Comparison of ENCODE assay signal across 14 cellular contexts in the genomic region with DNA sequence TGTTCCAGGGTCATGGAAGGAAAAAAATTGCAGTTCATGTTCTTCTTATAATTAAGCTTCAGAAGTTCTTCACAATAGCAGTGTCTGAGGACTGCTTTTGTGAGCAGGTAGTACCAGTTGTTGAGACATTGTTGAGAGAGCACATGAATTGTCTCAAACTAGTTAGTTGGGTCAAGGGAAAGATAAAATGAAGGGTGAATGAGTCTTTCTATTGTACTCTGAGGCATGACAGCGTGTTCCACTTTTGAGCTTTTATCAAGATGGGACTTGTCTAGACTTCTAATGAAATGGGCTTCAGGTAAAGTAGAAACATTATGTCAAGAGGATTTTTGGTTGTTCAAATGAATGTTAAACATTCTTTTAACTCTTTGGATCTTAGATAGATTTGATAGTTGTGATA. TPM values are rescaled to one million over a fixed set of nuclear protein-coding genes. Genes with fewer than 3 reads are reported as not detected.
DNase-seq lines count a peak whose midpoint lies in the region; ATAC-seq and TF ChIP-seq lines count a peak whose summit lies in the region.
"Had no signal": no experiment of that assay in that cellular context is flagged by ENCODE, and none has a peak within 500 bp of the region (broad histone marks: within the 10 kb centered on the region; RNA-seq: fewer than 3 reads in every experiment).

No MANE protein-coding gene starts in this region.

- H4K8ac ChIP-seq in IMR-90 (ENCODE audit: low read depth in 2 of 2, low read length in 2 of 2) = no peak overlapping the region

- H2AK5ac ChIP-seq in IMR-90 (ENCODE audit: low read depth, low read length) = no peak overlapping the region

- no peak overlapping the region for H2BK120ac ChIP-seq in IMR-90 (ENCODE audit: low read depth, low read length)

- peak overlapping the region; percentile 17; the same call in 1 of the 2 replicates for H4K5ac ChIP-seq in IMR-90 (ENCODE audit: low read depth, low read length)

- peaks cover 2% of the 10 kb centered on the region for H3K9me3 Mint-ChIP-seq in CD8-positive, alpha-beta T cell
- H3K9me3 Mint-ChIP-seq in nephron = no peaks in the 10 kb centered on the region
- H3K9me3 Mint-ChIP-seq in Caco-2 (ENCODE audit: unreplicated experiment) = no peaks in the 10 kb centered on the region
- H3K9me3 Mint-ChIP-seq in stimulated activated effector memory CD8-positive, alpha-beta T cell treated with anti-CD3 and anti-CD28 coated beads, Interleukin-12 subunit alpha, Interleukin-12 subunit beta, amount 100 ng/mL, for 72 hours = no peaks in the 10 kb centered on the region

- H2BK15ac ChIP-seq in IMR-90 (ENCODE audit: low read depth, low read length) = no peak overlapping the region

- DNase-seq in CD8-positive, alpha-beta T cell = no peak
- no peak for DNase-seq in IMR-90
- no peak for DNase-seq in body of pancreas
- no peak for DNase-seq in ureter (ENCODE audit: low spot score)
- DNase-seq in Caco-2 = no peak
- no peak for DNase-seq in stimulated activated effector memory CD8-positive, alpha-beta T cell treated with anti-CD3 and anti-CD28 coated beads, Interleukin-12 subunit alpha, Interleukin-12 subunit beta, amount 100 ng/mL, for 72 hours (ENCODE audit: low spot score in 2 of 2)
- no peak for DNase-seq in T1000 (lab: John Stamatoyannopoulos, UW)
- DNase-seq: GM23248, NCI-H146, NCI-H526 had no signal

- TF ChIP-seq POLR2A in IMR-90 (IDR thresholded peaks at IDR 0.05; ENCODE audit: low read depth, low read length) = no peak
- TF ChIP-seq POLR2A in body of pancreas (IDR thresholded peaks at IDR 0.05) = no peak

- ATAC-seq in CD8-positive, alpha-beta T cell = no peak
- ATAC-seq in IMR-90 (ENCODE audit: low read depth) = no peak
- ATAC-seq in body of pancreas = peak; percentile 30
- ATAC-seq in stimulated activated effector memory CD8-positive, alpha-beta T cell treated with anti-CD3 and anti-CD28 coated beads, Interleukin-12 subunit alpha, Interleukin-12 subunit beta, amount 100 ng/mL, for 72 hours = no peak

- H3K36me3 ChIP-seq in CD8-positive, alpha-beta T cell (ENCODE audit: insufficient read depth, low read length) = no peaks in the 10 kb centered on the region
- peaks cover 13% of the 10 kb centered on the region for H3K36me3 ChIP-seq in IMR-90 (ENCODE audit: control insufficient read depth, insufficient read depth, low read length)
- H3K36me3 ChIP-seq in body of pancreas (replicated peaks in 1 of 2; ENCODE audit: insufficient read depth in 1 of 2, low read depth in 2 of 2) = no peaks in the 10 kb centered on the region
- no peaks in the 10 kb centered on the region for H3K36me3 ChIP-seq in Caco-2 (ENCODE audit: control insufficient read depth, insufficient read depth, low read length)

- dilution Hi-C loops in IMR-90 (cut with HindIII; ENCODE audit: low sequenced_read_pairs, unreplicated experiment) = no loop called here

- H2BK5ac ChIP-seq in IMR-90 (ENCODE audit: low read depth, low read length, poor library complexity, severe bottlenecking) = no peak overlapping the region

- H3K4me2 ChIP-seq in IMR-90 (ENCODE audit: low read depth, low read length) = no peak overlapping the region
- H3K4me2 ChIP-seq: KMS-11 had no signal

- no peak overlapping the region for H3K56ac ChIP-seq in IMR-90 (ENCODE audit: extremely low read depth, insufficient read depth, low read length)

- peaks cover 13% of the 10 kb centered on the region for H3K9me1 ChIP-seq in IMR-90 (ENCODE audit: insufficient read depth, low read length)

- H3K36me3 Mint-ChIP-seq in CD8-positive, alpha-beta T cell = peaks cover 36% of the 10 kb centered on the region
- H3K36me3 Mint-ChIP-seq in nephron (ENCODE audit: low read depth) (peaks cover 28% of the 10 kb centered on the region), Caco-2 (ENCODE audit: insufficient read depth, unreplicated experiment) (no peaks in the 10 kb centered on the region)
- H3K36me3 Mint-ChIP-seq in stimulated activated effector memory CD8-positive, alpha-beta T cell treated with anti-CD3 and anti-CD28 coated beads, Interleukin-12 subunit alpha, Interleukin-12 subunit beta, amount 100 ng/mL, for 72 hours = peaks cover 14% of the 10 kb centered on the region

- H3K27ac Mint-ChIP-seq in CD8-positive, alpha-beta T cell = peak overlapping the region; percentile 60
- peak overlapping the region; percentile 7 to 68 (median 60) for H3K27ac Mint-ChIP-seq in nephron
- no peak overlapping the region for H3K27ac Mint-ChIP-seq in Caco-2 (ENCODE audit: unreplicated experiment)
- no peak overlapping the region for H3K27ac Mint-ChIP-seq in stimulated activated effector memory CD8-positive, alpha-beta T cell treated with anti-CD3 and anti-CD28 coated beads, Interleukin-12 subunit alpha, Interleukin-12 subunit beta, amount 100 ng/mL, for 72 hours

- peak overlapping the region; percentile 15; the same call in 1 of the 2 replicates for H3K23ac ChIP-seq in IMR-90 (ENCODE audit: low read depth, low read length)

- no peak overlapping the region for H2BK20ac ChIP-seq in IMR-90 (ENCODE audit: low read depth, low read length)

- no peak overlapping the region for H3K14ac ChIP-seq in IMR-90 (replicated peaks; ENCODE audit: low read depth, low read length)

- no peak overlapping the region for H4K91ac ChIP-seq in IMR-90 (ENCODE audit: insufficient read depth, low read depth, low read length)

- BruUV-seq in IMR-90 (replicated peaks; lab: Mats Ljungman, UMichigan) = no TSS peak
- no TSS peak for BruUV-seq in Caco-2 (replicated peaks; lab: Mats Ljungman, UMichigan)

- H3K9ac ChIP-seq in IMR-90 (ENCODE audit: low read depth, low read length) = no peak overlapping the region
- H3K9ac ChIP-seq: GM23248, KMS-11, parathyroid adenoma had no signal

- H3K9me3 ChIP-seq in CD8-positive, alpha-beta T cell (ENCODE audit: low read length) = no peaks in the 10 kb centered on the region
- H3K9me3 ChIP-seq in IMR-90 (ENCODE audit: control insufficient read depth, insufficient read depth, low read length) = no peaks in the 10 kb centered on the region
- H3K9me3 ChIP-seq in body of pancreas = no peaks in the 10 kb centered on the region
- no peaks in the 10 kb centered on the region for H3K9me3 ChIP-seq in Caco-2

- H3K27ac ChIP-seq in CD8-positive, alpha-beta T cell (ENCODE audit: low read depth, low read length) = no peak overlapping the region
- no peak overlapping the region for H3K27ac ChIP-seq in IMR-90 (ENCODE audit: insufficient read depth, low read length)
- H3K27ac ChIP-seq in body of pancreas = peak overlapping the region; percentile 11 to 55 (median 20)
- H3K27ac ChIP-seq: coronary artery, GM23248, KMS-11, parathyroid adenoma had no signal

- CTCF ChIA-PET in CD8-positive, alpha-beta T cell (lab: Charles Lee) = interaction anchor here (0.7 to 0.8 kb wide), 2 partner anchors 17 to 537 kb away, joined by 3 read pairs; no protein-coding TSS in a partner anchor
- CTCF ChIA-PET in IMR-90 (lab: Yijun Ruan, JAX) (no interaction called here), Caco-2 (lab: Charles Lee) (no interaction called here)

- intact Hi-C loops in CD8-positive, alpha-beta T cell (cut with DNase I, micrococcal nuclease) = no loop called here
- intact Hi-C loops in IMR-90 (cut with micrococcal nuclease) = no loop called here
- intact Hi-C loops in body of pancreas (cut with DNase I) = no loop called here
- intact Hi-C loops in Caco-2 (cut with micrococcal nuclease; ENCODE audit: unreplicated experiment) = no loop called here

- no peaks in the 10 kb centered on the region for H3K27me3 ChIP-seq in CD8-positive, alpha-beta T cell (ENCODE audit: insufficient read depth, low read length)
- H3K27me3 ChIP-seq in IMR-90 (ENCODE audit: control insufficient read depth, insufficient read depth, low read length) (no peaks in the 10 kb centered on the region), body of pancreas (no peaks in the 10 kb centered on the region), Caco-2 (replicated peaks; ENCODE audit: control insufficient read depth, insufficient read depth, low read length) (no peaks in the 10 kb centered on the region)

- peaks cover 31% of the 10 kb centered on the region for H3K4me1 ChIP-seq in CD8-positive, alpha-beta T cell (ENCODE audit: insufficient read depth, low read length)
- H3K4me1 ChIP-seq in IMR-90 (ENCODE audit: control insufficient read depth, insufficient read depth, low read length) (peaks cover 7% of the 10 kb centered on the region), body of pancreas (peaks cover 59% of the 10 kb centered on the region), Caco-2 (no peaks in the 10 kb centered on the region)

- H3K27me3 Mint-ChIP-seq in CD8-positive, alpha-beta T cell (ENCODE audit: low read depth) = no peaks in the 10 kb centered on the region
- H3K27me3 Mint-ChIP-seq in nephron (ENCODE audit: low read depth) (no peaks in the 10 kb centered on the region), Caco-2 (ENCODE audit: insufficient read depth, unreplicated experiment) (no peaks in the 10 kb centered on the region)

- H3K79me1 ChIP-seq in IMR-90 (ENCODE audit: low read depth in 1 of 2, low read length in 2 of 2) = peaks cover 31 to 79% of the 10 kb centered on the region in 2 experiments

- no peak for TF ChIP-seq CTCF in CD8-positive, alpha-beta T cell (IDR thresholded peaks at IDR 0.05)
- no peak for TF ChIP-seq CTCF in IMR-90 (conservative IDR thresholded peaks at IDR 0.05; ENCODE audit: low read depth, low read length)
- TF ChIP-seq CTCF in body of pancreas (IDR thresholded peaks at IDR 0.05) = no peak
- no peak for TF ChIP-seq CTCF in nephron (IDR thresholded peaks at IDR 0.05; ENCODE audit: unreplicated experiment in 3 of 3)
- no peak for TF ChIP-seq CTCF in Caco-2 (IDR thresholded peaks at IDR 0.05; ENCODE audit: insufficient read depth in 1 of 2, low read depth in 1 of 2, low read length in 1 of 2, severe bottlenecking in 1 of 2, unreplicated experiment in 1 of 2)

- peak overlapping the region; percentile 18; the same call in 1 of the 2 replicates for H3K18ac ChIP-seq in IMR-90 (ENCODE audit: low read depth, low read length)

- no peak for TF ChIP-seq RAD21 in IMR-90 (IDR thresholded peaks at IDR 0.05; ENCODE audit: low read length)

- no peak overlapping the region for H3K4ac ChIP-seq in IMR-90 (ENCODE audit: low read depth, low read length)

- no peak overlapping the region for H3K4me3 ChIP-seq in CD8-positive, alpha-beta T cell (ENCODE audit: low read depth, low read length)
- H3K4me3 ChIP-seq in IMR-90 (ENCODE audit: insufficient read depth, low read depth, low read length) (no peak overlapping the region), body of pancreas (no peak overlapping the region), Caco-2 (ENCODE audit: low read depth, low read length) (no peak overlapping the region)
- H3K4me3 ChIP-seq: coronary artery, GM23248 had no signal

- WGBS in IMR-90 (ENCODE audit: extremely low coverage in 2 of 2, insufficient read length in 1 of 2), 2 experiments = no CpG with 5 or more reads among the region's 1 CpG
- 38 to 44% methylated on average over 1 of the region's 1 CpG for WGBS in body of pancreas, 2 donors

- in situ Hi-C loops in IMR-90 (cut with MboI; ENCODE audit: low sequenced_read_pairs) = no loop called here

- POLR2A ChIA-PET in CD8-positive, alpha-beta T cell (lab: Charles Lee) = no interaction called here
- POLR2A ChIA-PET in IMR-90 (lab: Charles Lee; ENCODE audit: unreplicated experiment) = interaction anchor here (0.6 kb wide), 1 partner anchor 413 kb away, joined by 3 read pairs; no protein-coding TSS in a partner anchor
- POLR2A ChIA-PET in Caco-2 (lab: Charles Lee) = no interaction called here

- H3K4me1 Mint-ChIP-seq in CD8-positive, alpha-beta T cell (ENCODE audit: low read depth) = peaks cover 61% of the 10 kb centered on the region
- H3K4me1 Mint-ChIP-seq in nephron (peaks cover 28% of the 10 kb centered on the region), Caco-2 (ENCODE audit: low read depth, unreplicated experiment) (no peaks in the 10 kb centered on the region)
- peaks cover 41% of the 10 kb centered on the region for H3K4me1 Mint-ChIP-seq in stimulated activated effector memory CD8-positive, alpha-beta T cell treated with anti-CD3 and anti-CD28 coated beads, Interleukin-12 subunit alpha, Interleukin-12 subunit beta, amount 100 ng/mL, for 72 hours

- H2AFZ ChIP-seq in IMR-90 (replicated peaks; ENCODE audit: low read length, poor library complexity) = no peak overlapping the region
- H2AFZ ChIP-seq: GM23248, parathyroid adenoma had no signal

- no peak overlapping the region for H2AK9ac ChIP-seq in IMR-90 (replicated peaks; ENCODE audit: low read depth, low read length, poor library complexity)

- peaks cover 19% of the 10 kb centered on the region for H4K20me1 ChIP-seq in IMR-90 (ENCODE audit: insufficient read depth, low read length)

- H3K4me3 Mint-ChIP-seq in CD8-positive, alpha-beta T cell = peak overlapping the region; percentile 2
- H3K4me3 Mint-ChIP-seq in nephron (no peak overlapping the region), Caco-2 (ENCODE audit: unreplicated experiment) (no peak overlapping the region)
- H3K4me3 Mint-ChIP-seq in stimulated activated effector memory CD8-positive, alpha-beta T cell treated with anti-CD3 and anti-CD28 coated beads, Interleukin-12 subunit alpha, Interleukin-12 subunit beta, amount 100 ng/mL, for 72 hours = no peak overlapping the region

RNA-seq across cellular contexts. Expression of a gene that starts 26.0 kb away (rescaled TPM):
- total RNA-seq in CD8-positive, alpha-beta T cell = 10 to 100 TPM; 73.0 to 74.7 TPM
- total RNA-seq in IMR-90 (2012; rRNA removed) (27.8 and 28.1 TPM in 2 replicates), body of pancreas (10 to 100 TPM; 39.9 to 45.9 TPM), ureter (56.2 TPM), Caco-2 (2022) (14.9 and 16.8 TPM in 2 replicates)
- 8.1 and 8.8 TPM in 2 replicates for polyA plus RNA-seq in IMR-90 (2012; rRNA removed)
- 3.6 and 4.2 TPM in 2 replicates for polyA plus RNA-seq in IMR-90 (2012; cell fraction: cytosol; rRNA removed)
- polyA plus RNA-seq in IMR-90 (2012; cell fraction: nucleus; rRNA removed; ENCODE audit: low replicate concordance) = 9.0 and 13.6 TPM in 2 replicates

Comparison
In these comparisons a context has a peak if more than half of its experiments do, and no peak if none do; other contexts are left out.
1. H3K27ac ChIP-seq: peak in body of pancreas (4 of 4); none in CD8-positive, alpha-beta T cell (single experiment) and IMR-90 (single experiment).
2. H3K27ac Mint-ChIP-seq: peak in CD8-positive, alpha-beta T cell (single experiment) and nephron (3 of 3); none in Caco-2 (single experiment) and stimulated activated effector memory CD8-positive, alpha-beta T cell treated with anti-CD3 and anti-CD28 coated beads, Interleukin-12 subunit alpha, Interleukin-12 subunit beta, amount 100 ng/mL, for 72 hours (single experiment).